29 cellular contexts compared by ENCODE assay signal in genomic region chr4:111263836-111264235, GRCh38.
"Had no signal": no experiment of that assay in that cellular context is flagged by ENCODE, and none has a peak within 500 bp of the region (broad histone marks: within the 10 kb centered on the region; RNA-seq: fewer than 3 reads in every experiment).

No MANE protein-coding gene starts in this region.

- H3K27me3 ChIP-seq: brain microvascular endothelial cell, esophagus squamous epithelium, gastroesophageal sphincter had no signal

- DNase-seq: activated CD4-positive, alpha-beta memory T cell treated with anti-CD3 and anti-CD28 coated beads for 36 hours; activated CD4-positive, alpha-beta T cell treated with anti-CD3 and anti-CD28 coated beads for 36 hours; activated CD4-positive, alpha-beta T cell treated with anti-CD3 and anti-CD28 coated beads, Interleukin-2, amount 10 ng/mL, durations not matched to agents 24 days and 14 days; activated CD4-positive, CD25-positive, alpha-beta regulatory T cell; activated CD4-positive, CD25-positive, alpha-beta regulatory T cell treated with anti-CD3 and anti-CD28 coated beads, Interleukin-2, amount 50 U/mL, for 72 hours; activated CD8-positive, alpha-beta memory T cell treated with anti-CD3 and anti-CD28 coated beads, Interleukin-2, amount 10 ng/mL, durations not matched to agents 7 days and 5 days; activated CD8-positive, alpha-beta memory T cell treated with anti-CD3 and anti-CD28 coated beads, Interleukin-2, amount 50 U/mL, for 4 hours; activated CD8-positive, alpha-beta T cell treated with anti-CD3 and anti-CD28 coated beads, Interleukin-2, amount 10 ng/mL, durations not matched to agents 7 days and 5 days; activated gamma-delta T cell; activated naive CD4-positive, alpha-beta T cell treated with anti-CD3 and anti-CD28 coated beads, Interleukin-2, amount 50 U/mL, for 16 hours; activated naive CD4-positive, alpha-beta T cell treated with Interleukin-2 at 50 U/mL for 16 hours; activated T-cell treated with anti-CD3 and anti-CD28 coated beads, Interleukin-2, amount 50 U/mL, for 24 hours; activated T-cell treated with anti-CD3 and anti-CD28 coated beads, Interleukin-2, amount 50 U/mL, for 72 hours; amniotic stem cell; brain microvascular endothelial cell; cortex of kidney; dermis blood vessel endothelial cell; effector CD4-positive, alpha-beta T cell; effector memory CD8-positive, alpha-beta T cell; esophagus squamous epithelium; foreskin melanocyte; T-helper 2 cell had no signal

- FAIRE-seq: astrocyte, bronchial epithelial cell, colon, endometrium, endothelial cell of umbilical vein had no signal

- H3K9me3 ChIP-seq: esophagus squamous epithelium, gastroesophageal sphincter had no signal

- H3K27ac ChIP-seq: brain microvascular endothelial cell, epithelial cell of prostate, esophagus squamous epithelium, gastroesophageal sphincter had no signal

- H3K4me3 ChIP-seq: esophagus squamous epithelium, gastroesophageal sphincter had no signal

- ATAC-seq: activated CD4-positive, alpha-beta T cell treated with anti-CD3 and anti-CD28 coated beads for 36 hours; activated CD8-positive, alpha-beta memory T cell treated with anti-CD3 and anti-CD28 coated beads, Interleukin-2, amount 10 ng/mL, durations not matched to agents 7 days and 5 days; activated CD8-positive, alpha-beta T cell treated with anti-CD3 and anti-CD28 coated beads, Interleukin-2, amount 10 ng/mL, durations not matched to agents 7 days and 5 days; activated T-cell treated with anti-CD3 and anti-CD28 coated beads, Interleukin-2, amount 50 U/mL, for 72 hours; effector memory CD8-positive, alpha-beta T cell; gastroesophageal sphincter had no signal

- H3K36me3 ChIP-seq: brain microvascular endothelial cell, esophagus squamous epithelium, gastroesophageal sphincter had no signal

- H3K4me1 ChIP-seq: esophagus squamous epithelium, gastroesophageal sphincter had no signal
